In the genomic region with DNA sequence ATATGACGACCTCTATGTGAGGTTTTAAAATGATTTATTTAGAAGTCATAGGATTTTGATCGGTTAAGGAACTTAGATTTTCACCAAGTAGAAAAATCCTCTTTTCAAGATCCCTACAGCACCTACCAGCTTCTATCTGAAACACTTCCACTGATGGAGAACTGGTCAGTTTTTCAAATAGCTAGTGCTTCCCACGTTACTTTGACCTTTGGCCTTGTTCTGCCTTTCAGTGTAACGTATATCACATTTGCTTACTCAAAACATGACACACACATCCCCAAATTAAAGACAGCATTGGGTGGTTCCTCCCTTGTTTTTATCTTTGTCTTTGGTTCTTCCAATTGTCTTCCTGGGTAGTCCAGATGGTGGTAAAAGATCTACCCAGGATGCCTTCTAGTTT, we compare ENCODE assay signal across 28 cellular contexts. TPM values are rescaled to one million over a fixed set of nuclear protein-coding genes. Genes with fewer than 3 reads are reported as not detected.
DNase-seq lines count a peak whose midpoint lies in the region; ATAC-seq, FAIRE-seq and TF ChIP-seq lines count a peak whose summit lies in the region.
"Had no signal": no experiment of that assay in that cellular context is flagged by ENCODE, and none has a peak within 500 bp of the region (broad histone marks: within the 10 kb centered on the region; RNA-seq: fewer than 3 reads in every experiment).

No MANE protein-coding gene starts in this region.

- in situ Hi-C loops in K562 (cut with MboI) = no loop called here

- TF ChIP-seq RAD21 in K562 (CRISPR knock-in tag; conservative IDR thresholded peaks at IDR 0.05 in 1 of 2, IDR thresholded peaks at IDR 0.05 in 1 of 2) = no peak

- TF ChIP-seq CTCF in VCaP (conservative IDR thresholded peaks at IDR 0.05) (no peak), K562 (IDR thresholded peaks at IDR 0.05 in 2 of 3, conservative IDR thresholded peaks at IDR 0.05 in 1 of 3; ENCODE audit: insufficient read depth in 2 of 3, low read depth in 1 of 3, low read length in 3 of 3) (no peak), fibroblast of mammary gland (conservative IDR thresholded peaks at IDR 0.05; ENCODE audit: control insufficient read depth, insufficient read depth, low read depth, low read length) (no peak)

- whole genome bisulfite sequencing in K562 (ENCODE audit: insufficient coverage, low coverage, missing lambda C conversion rate) = 9% methylated on average over 4 of the region's 4 CpGs

- H3K4me3 ChIP-seq in K562 = no peak overlapping the region
- H3K4me3 ChIP-seq in fibroblast of mammary gland (ENCODE audit: control insufficient read depth, low read depth, low read length) = no peak overlapping the region
- H3K4me3 ChIP-seq in effector memory CD4-positive, alpha-beta T cell (ENCODE audit: insufficient read depth, low read depth, low read length, poor library complexity, severe bottlenecking) = no peak overlapping the region
- H3K4me3 ChIP-seq: BLaER1 had no signal

- no peaks in the 10 kb centered on the region for H4K20me1 ChIP-seq in K562 (replicated peaks; ENCODE audit: control insufficient read depth, insufficient read depth, low read length)
- H4K20me1 ChIP-seq: BLaER1 had no signal

- peaks cover 0 to 10% of the 10 kb centered on the region in 2 experiments; a peak in 3 of 5 replicates for H3K4me1 ChIP-seq in K562 (replicated peaks in 1 of 2; ENCODE audit: control insufficient read depth in 2 of 2, insufficient read depth in 2 of 2, low read length in 2 of 2)
- H3K4me1 ChIP-seq in effector memory CD4-positive, alpha-beta T cell (ENCODE audit: control insufficient read depth, insufficient read depth, low read length, poor library complexity, severe bottlenecking) = no peaks in the 10 kb centered on the region
- H3K4me1 ChIP-seq: BE2C had no signal

- no TSS peak for BruUV-seq in K562 (replicated peaks; lab: Mats Ljungman, UMichigan)

- H3K27me3 ChIP-seq in K562 (ENCODE audit: control insufficient read depth in 2 of 2, insufficient read depth in 2 of 2, low read length in 2 of 2) = no peaks in the 10 kb centered on the region
- H3K27me3 ChIP-seq in effector memory CD4-positive, alpha-beta T cell (replicated peaks; ENCODE audit: control insufficient read depth, insufficient read depth, low read length, poor library complexity, severe bottlenecking) = no peaks in the 10 kb centered on the region
- H3K27me3 ChIP-seq: BE2C, BLaER1 had no signal

- no peak overlapping the region for H3K4me2 ChIP-seq in K562 (ENCODE audit: insufficient read depth, low read length)

- TF ChIP-seq EP300 in K562 (IDR thresholded peaks at IDR 0.05; ENCODE audit: low read length) = no peak

- no peak for FAIRE-seq in K562 (lab: Jason Lieb, UNC)
- FAIRE-seq: A204.1, GM12892, GM19239 had no signal

- TF ChIP-seq POLR2A in K562 (conservative IDR thresholded peaks at IDR 0.05) = no peak

- CTCF ChIA-PET in K562 (lab: Yijun Ruan, JAX; ENCODE audit: low intra/inter-chr PET ratio) = no interaction called here

- no peaks in the 10 kb centered on the region for H3K36me3 ChIP-seq in K562 (ENCODE audit: control insufficient read depth, insufficient read depth, low read length)
- H3K36me3 ChIP-seq in effector memory CD4-positive, alpha-beta T cell (ENCODE audit: control insufficient read depth, insufficient read depth, low read length) = no peaks in the 10 kb centered on the region
- H3K36me3 ChIP-seq: BE2C, BLaER1 had no signal

- H3K27ac ChIP-seq in VCaP (peak overlapping the region; percentile 96; the same call in 1 of the 2 replicates), K562 (ENCODE audit: extremely low read depth, low read depth, low read length) (no peak overlapping the region)
- no peak overlapping the region for H3K27ac ChIP-seq in effector memory CD4-positive, alpha-beta T cell (ENCODE audit: insufficient read depth, low read length, poor library complexity, severe bottlenecking)
- H3K27ac ChIP-seq: BLaER1 had no signal

- POLR2A ChIA-PET in K562 (lab: Yijun Ruan, JAX) = no interaction called here

- intact Hi-C loops in K562 (cut with micrococcal nuclease) = no loop called here

- no peaks in the 10 kb centered on the region for H3K79me2 ChIP-seq in K562 (ENCODE audit: control insufficient read depth, insufficient read depth, low read length)

- no peak overlapping the region for H2AFZ ChIP-seq in K562 (ENCODE audit: low read depth, low read length)

- ATAC-seq in K562 (no peak), HG03354 (IDR thresholded peaks at IDR 0.05; ENCODE audit: poor library complexity, severe bottlenecking, unreplicated experiment) (no peak)

- no peak for DNase-seq in K562 (ENCODE audit: extremely low read depth in 1 of 4, low spot score in 3 of 4)
- DNase-seq in fibroblast of mammary gland (ENCODE audit: low read depth) = peak; percentile 29
- no peak for DNase-seq in NCI-H187 treated with DMSO at 0.1 percent for 48 hours (lab: John Stamatoyannopoulos, UW)
- no peak for DNase-seq in effector memory CD4-positive, alpha-beta T cell
- no peak for DNase-seq in GM03348 (ENCODE audit: low spot score)
- DNase-seq: 8988T; ACHN; BE2C; C1 segment of cervical spinal cord; CD4-positive, alpha-beta memory T cell; CD4-positive, CD25-positive, alpha-beta regulatory T cell; CD8-positive, alpha-beta memory T cell; COR-L47; DMS 273 treated with DMSO at 0.1 percent for 48 hours; DMS153; DMS53; DMS79; DND-41; EL; GDM1 had no signal

- no peak overlapping the region for H3K9ac ChIP-seq in K562 (ENCODE audit: insufficient read depth in 1 of 2, low read depth in 2 of 2, low read length in 2 of 2)
- H3K9ac ChIP-seq: BLaER1 had no signal

- no peaks in the 10 kb centered on the region for H3K9me3 ChIP-seq in K562 (replicated peaks; ENCODE audit: control insufficient read depth, insufficient read depth, low read depth, low read length)
- H3K9me3 ChIP-seq in effector memory CD4-positive, alpha-beta T cell (ENCODE audit: control insufficient read depth, low read length) = no peaks in the 10 kb centered on the region
- H3K9me3 ChIP-seq: BE2C, BLaER1 had no signal

- no peaks in the 10 kb centered on the region for H3K9me1 ChIP-seq in K562 (ENCODE audit: control insufficient read depth, insufficient read depth, low read length)

TF ChIP-seq in K562, 482 proteins besides CTCF, POLR2A, EP300 and RAD21:
- TF ChIP-seq NR2C2 (CRISPR knock-in tag; IDR thresholded peaks at IDR 0.05) (no peak), NR2C2 (tag; IDR thresholded peaks at IDR 0.05) (peak; percentile 57; the same call in 1 of the 2 replicates), NR2C1 (IDR thresholded peaks at IDR 0.05) (no peak), NR2C1 (tag; IDR thresholded peaks at IDR 0.05) (peak; percentile 73; the same call in 1 of the 2 replicates), ZNF764 (CRISPR knock-in tag; IDR thresholded peaks at IDR 0.05; ENCODE audit: low read depth) (no peak), MYBL2 (IDR thresholded peaks at IDR 0.05; ENCODE audit: low read depth) (0 out of 2 replicates have a peak, but pooled peaks have one; percentile 8), MYBL2 (CRISPR knock-in tag; IDR thresholded peaks at IDR 0.05; ENCODE audit: borderline replicate concordance) (no peak)

RNA-seq across cellular contexts. Expression of gene LNX1, which starts 6.6 kb away (rescaled TPM):
- 1.7 and 3.0 TPM in 2 replicates for total RNA-seq in K562 (2011; cell fraction: chromatin; rRNA removed; ENCODE audit: low replicate concordance)
- 1.0 and 1.1 TPM in 2 replicates for total RNA-seq in K562 (2011; cell fraction: nucleolus; rRNA removed)
- 1.9 and 2.4 TPM in 2 replicates for total RNA-seq in K562 (2011; cell fraction: nucleoplasm; rRNA removed)
- total RNA-seq in K562 (2014; rRNA removed) = 2.0 and 3.3 TPM in 2 replicates
- 2.5 and 2.6 TPM in 2 replicates for total RNA-seq in K562 (2014; rRNA removed; fragmentation: Illumina TruSeq; extraction: Trizol)
- total RNA-seq in K562 (2015; rRNA removed; fragmentation: Illumina TruSeq; extraction: Trizol) = 2.1 and 2.2 TPM in 2 replicates
- total RNA-seq in K562 (2021) = 2.5 and 2.8 TPM in 2 replicates
- 0.40 and 0.45 TPM in 2 replicates for polyA plus RNA-seq in K562 (2011; rRNA removed)
- polyA plus RNA-seq in K562 (2011; cell fraction: cytosol; rRNA removed) = 0.25 and 0.67 TPM in 2 replicates
- 0.46 and 1.00 TPM in 2 replicates for polyA plus RNA-seq in K562 (2011; cell fraction: nucleus; rRNA removed)
- polyA plus RNA-seq in K562 (2012) = 3.2 and 8.1 TPM in 2 replicates
- 3.0 and 5.0 TPM in 2 replicates for polyA plus RNA-seq in K562 (2014; fragmentation: Illumina TruSeq; extraction: Trizol)
- polyA plus RNA-seq in K562 (2014; fragmentation: Nextera tagmentation; extraction: Ambion mirVana) = 1 to 10 TPM; 2.2 to 3.6 TPM
- 1.6 and 2.3 TPM in 2 replicates for polyA plus RNA-seq in K562 (2014; rRNA removed)
- polyA minus RNA-seq in K562 (2011; rRNA and poly(A)+ RNA removed) = 0.78 and 1.3 TPM in 2 replicates
- 0.73 and 0.95 TPM in 2 replicates for polyA minus RNA-seq in K562 (2011; cell fraction: cytosol; rRNA and poly(A)+ RNA removed)
- polyA minus RNA-seq in K562 (2011; cell fraction: nucleus; rRNA and poly(A)+ RNA removed) = 0.33 and 0.54 TPM in 2 replicates
- total RNA-seq: A673; CD4-positive, alpha-beta memory T cell; CD4-positive, CD25-positive, alpha-beta regulatory T cell; CD8-positive, alpha-beta memory T cell; G401 had no signal
